Comparison of ENCODE assay signal across 8 cellular contexts in genomic region chr17:80036715-80037477, GRCh38. TPM values are rescaled to one million over a fixed set of nuclear protein-coding genes. Genes with fewer than 3 reads are reported as not detected.
DNase-seq lines count a peak whose midpoint lies in the region; ATAC-seq and TF ChIP-seq lines count a peak whose summit lies in the region.

No MANE protein-coding gene starts in this region.

- TF ChIP-seq CTCF in LNCaP clone FGC (IDR thresholded peaks at IDR 0.05; ENCODE audit: control insufficient read depth, extremely low read depth, insufficient read depth), result no peak
- TF ChIP-seq CTCF in lower leg skin (IDR thresholded peaks at IDR 0.05), result peak in 1 of 3 donors; percentile 54

- no peaks in the 10 kb centered on the region for H3K9me3 ChIP-seq in CD8-positive, alpha-beta memory T cell (ENCODE audit: low read length)

- H3K27me3 ChIP-seq in CD8-positive, alpha-beta memory T cell (ENCODE audit: insufficient read depth, low read length, poor library complexity, severe bottlenecking), result peaks cover 5% of the 10 kb centered on the region

- POLR2A ChIA-PET in CD8-positive, alpha-beta memory T cell (lab: Charles Lee), result no interaction called here

- peak overlapping the region; percentile 77 to 95 (median 86) for H3K4me3 Mint-ChIP-seq in CD8-positive, alpha-beta memory T cell
- peak overlapping the region; percentile 80 for H3K4me3 Mint-ChIP-seq in dendritic cell treated with granulocyte-macrophage colony-stimulating factor and Interleukin-4, amounts not matched to agents 40 ng/mL and 50 ng/mL, for 4 days

- peaks cover 15% of the 10 kb centered on the region for H3K4me1 ChIP-seq in CD8-positive, alpha-beta memory T cell (ENCODE audit: insufficient read depth, low read length)

- CTCF ChIA-PET in CD8-positive, alpha-beta memory T cell (lab: Charles Lee), result no interaction called here

- H3K27ac ChIP-seq in CD8-positive, alpha-beta memory T cell (ENCODE audit: low read depth, low read length), result peak overlapping the region; percentile 65

- peaks cover 11 to 14% (median 11%) of the 10 kb centered on the region in 3 donors for H3K4me1 Mint-ChIP-seq in CD8-positive, alpha-beta memory T cell
- H3K4me1 Mint-ChIP-seq in dendritic cell treated with granulocyte-macrophage colony-stimulating factor and Interleukin-4, amounts not matched to agents 40 ng/mL and 50 ng/mL, for 4 days (ENCODE audit: low read depth), result peaks cover 28% of the 10 kb centered on the region

- intact Hi-C loops in dendritic cell treated with granulocyte-macrophage colony-stimulating factor and Interleukin-4, amounts not matched to agents 40 ng/mL and 50 ng/mL, for 4 days (cut with micrococcal nuclease), result no loop called here
- intact Hi-C loops in lower leg skin (cut with DNase I; ENCODE audit: low total_unique reads), result no loop called here

- no peak for ATAC-seq in HG03135 (IDR thresholded peaks at IDR 0.05; ENCODE audit: unreplicated experiment)
- ATAC-seq in HG02884 (IDR thresholded peaks at IDR 0.05; ENCODE audit: unreplicated experiment), result no peak

- no peaks in the 10 kb centered on the region for H3K36me3 ChIP-seq in CD8-positive, alpha-beta memory T cell (ENCODE audit: insufficient read depth, low read length)

- H3K36me3 Mint-ChIP-seq in CD8-positive, alpha-beta memory T cell, result peaks cover 0 to 4% (median 0%) of the 10 kb centered on the region in 3 donors
- H3K36me3 Mint-ChIP-seq in dendritic cell treated with granulocyte-macrophage colony-stimulating factor and Interleukin-4, amounts not matched to agents 40 ng/mL and 50 ng/mL, for 4 days (ENCODE audit: low read depth), result peaks cover 13% of the 10 kb centered on the region

- peak in 4 of 5 donors; percentile 4 to 68 (median 36) for DNase-seq in CD8-positive, alpha-beta memory T cell
- DNase-seq in LNCaP clone FGC (ENCODE audit: low read depth), result no peak
- DNase-seq in T1000 (lab: John Stamatoyannopoulos, UW), result peak; percentile 61
- DNase-seq in lower leg skin (ENCODE audit: low spot score in 2 of 2), result peak in 1 of 2 donors; percentile 87
- peak; percentile 51 for DNase-seq in stimulated activated CD8-positive, alpha-beta memory T cell treated with anti-CD3 and anti-CD28 coated beads, Interleukin-4, amount 100 ng/mL, for 48 hours

- H3K4me3 ChIP-seq in CD8-positive, alpha-beta memory T cell (ENCODE audit: low read length), result peak overlapping the region; percentile 77
- H3K4me3 ChIP-seq in LNCaP clone FGC (ENCODE audit: low read depth, low read length) (peak overlapping the region; percentile 86), lower leg skin (ENCODE audit: low read depth, poor library complexity, severe bottlenecking) (peak overlapping the region; percentile 69)

- TF ChIP-seq POLR2A in lower leg skin (IDR thresholded peaks at IDR 0.05), result no peak

- peak overlapping the region in 7 of 8 donors; percentile 92 to 98 (median 96) for H3K27ac Mint-ChIP-seq in CD8-positive, alpha-beta memory T cell
- peak overlapping the region; percentile 90 for H3K27ac Mint-ChIP-seq in dendritic cell treated with granulocyte-macrophage colony-stimulating factor and Interleukin-4, amounts not matched to agents 40 ng/mL and 50 ng/mL, for 4 days

- no peaks in the 10 kb centered on the region for H3K9me3 Mint-ChIP-seq in CD8-positive, alpha-beta memory T cell
- H3K9me3 Mint-ChIP-seq in dendritic cell treated with granulocyte-macrophage colony-stimulating factor and Interleukin-4, amounts not matched to agents 40 ng/mL and 50 ng/mL, for 4 days, result no peaks in the 10 kb centered on the region

- H3K27me3 Mint-ChIP-seq in CD8-positive, alpha-beta memory T cell, result peaks cover 10 to 18% of the 10 kb centered on the region in 2 donors
- H3K27me3 Mint-ChIP-seq in dendritic cell treated with granulocyte-macrophage colony-stimulating factor and Interleukin-4, amounts not matched to agents 40 ng/mL and 50 ng/mL, for 4 days, result peaks cover 63% of the 10 kb centered on the region

- WGBS in lower leg skin, 2 donors, result 2% methylated on average over 50 to 51 of the region's 52 CpGs

RNA-seq across cellular contexts. Expression of gene CCDC40, which starts 0.5 kb away (rescaled TPM):
- total RNA-seq in CD8-positive, alpha-beta memory T cell, result 1 to 10 TPM; 3.6 to 4.3 TPM
- polyA plus RNA-seq in CD8-positive, alpha-beta memory T cell, result not detected
- total RNA-seq in lower leg skin, result 1 to 10 TPM; 1.2 to 5.8 (median 2.1) TPM

RNA-seq across cellular contexts. Expression of gene TBC1D16, which starts 1.2 kb away (rescaled TPM):
- total RNA-seq in CD8-positive, alpha-beta memory T cell, result 1 to 10 TPM; 3.5 to 4.3 TPM
- 0.33 TPM for polyA plus RNA-seq in CD8-positive, alpha-beta memory T cell
- 10 to 100 TPM in 3 of 4 donors, 1 to 10 TPM in 1; 9.1 to 28.0 (median 22.3) TPM for total RNA-seq in lower leg skin
